7 cellular contexts compared by ENCODE assay signal in the genomic region with DNA sequence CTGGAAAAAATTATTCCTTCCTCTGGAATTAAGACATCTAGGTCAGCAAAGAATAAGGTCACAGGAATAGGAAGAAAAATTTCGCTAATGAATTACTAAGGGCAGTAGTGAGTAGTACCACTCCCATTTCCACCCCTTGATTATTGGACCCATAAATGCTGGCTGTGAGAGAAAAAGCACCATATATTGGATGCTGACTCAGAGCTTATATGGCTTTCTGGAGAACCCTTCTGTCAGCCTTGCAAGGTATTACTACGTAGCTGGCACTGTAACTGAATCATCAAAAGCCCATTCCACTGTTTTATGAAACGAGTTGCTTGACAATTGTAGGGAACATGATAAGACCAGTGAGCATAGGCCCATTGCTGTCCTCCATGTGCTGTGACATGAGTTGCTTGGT.
"Had no signal": no experiment of that assay in that cellular context is flagged by ENCODE, and none has a peak within 500 bp of the region (broad histone marks: within the 10 kb centered on the region; RNA-seq: fewer than 3 reads in every experiment).

No MANE protein-coding gene starts in this region.

- ATAC-seq: HepG2, K562 had no signal

- H3K27ac ChIP-seq: HL-60, KMS-11 had no signal

- DNase-seq: IMR-90, KBM-7, KG1 had no signal

- H3K4me3 ChIP-seq: K562 had no signal

- H3K4me2 ChIP-seq: KMS-11 had no signal
